Comparison of ENCODE assay signal across 1 cellular context in the genomic region with DNA sequence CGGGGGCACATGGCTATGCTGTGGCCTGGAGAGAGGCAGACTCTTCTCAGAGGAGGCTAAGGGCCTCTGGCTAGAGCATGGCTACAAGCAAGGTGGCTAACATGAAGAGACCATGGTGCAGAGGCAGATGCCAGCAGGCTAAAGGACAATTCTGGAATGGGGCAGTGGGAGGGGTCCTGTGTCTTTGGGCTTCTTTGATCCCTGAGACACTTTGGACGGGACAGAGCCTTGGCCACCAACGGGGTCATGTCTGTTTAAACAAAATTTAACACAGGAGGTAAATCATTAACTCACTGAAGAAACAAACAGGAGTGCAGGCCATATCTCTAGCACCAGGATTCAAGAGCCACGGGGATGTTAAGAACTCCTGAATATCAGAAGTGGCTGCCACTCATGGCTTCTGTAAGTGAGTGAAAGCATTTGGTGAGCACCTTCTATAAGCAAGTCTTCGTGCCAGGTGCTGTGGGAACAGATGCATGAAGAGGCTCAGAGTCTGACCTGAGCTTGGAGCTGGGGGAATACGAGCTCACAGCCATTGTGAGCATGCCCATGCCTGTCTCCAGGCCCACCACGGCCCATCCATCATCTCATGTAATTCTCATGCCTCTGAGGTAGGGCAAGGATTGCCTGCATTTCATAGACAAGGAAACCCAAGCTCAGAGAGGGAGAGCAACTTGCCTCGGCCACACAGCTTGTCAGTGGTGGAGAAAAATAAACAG.
TF ChIP-seq lines count a peak whose summit lies in the region.

No MANE protein-coding gene starts in this region.

TF ChIP-seq in HepG2, 621 proteins besides CTCF, POLR2A, EP300 and RAD21 (continued from another document and continues in another):
- TF ChIP-seq, protein P1, sequence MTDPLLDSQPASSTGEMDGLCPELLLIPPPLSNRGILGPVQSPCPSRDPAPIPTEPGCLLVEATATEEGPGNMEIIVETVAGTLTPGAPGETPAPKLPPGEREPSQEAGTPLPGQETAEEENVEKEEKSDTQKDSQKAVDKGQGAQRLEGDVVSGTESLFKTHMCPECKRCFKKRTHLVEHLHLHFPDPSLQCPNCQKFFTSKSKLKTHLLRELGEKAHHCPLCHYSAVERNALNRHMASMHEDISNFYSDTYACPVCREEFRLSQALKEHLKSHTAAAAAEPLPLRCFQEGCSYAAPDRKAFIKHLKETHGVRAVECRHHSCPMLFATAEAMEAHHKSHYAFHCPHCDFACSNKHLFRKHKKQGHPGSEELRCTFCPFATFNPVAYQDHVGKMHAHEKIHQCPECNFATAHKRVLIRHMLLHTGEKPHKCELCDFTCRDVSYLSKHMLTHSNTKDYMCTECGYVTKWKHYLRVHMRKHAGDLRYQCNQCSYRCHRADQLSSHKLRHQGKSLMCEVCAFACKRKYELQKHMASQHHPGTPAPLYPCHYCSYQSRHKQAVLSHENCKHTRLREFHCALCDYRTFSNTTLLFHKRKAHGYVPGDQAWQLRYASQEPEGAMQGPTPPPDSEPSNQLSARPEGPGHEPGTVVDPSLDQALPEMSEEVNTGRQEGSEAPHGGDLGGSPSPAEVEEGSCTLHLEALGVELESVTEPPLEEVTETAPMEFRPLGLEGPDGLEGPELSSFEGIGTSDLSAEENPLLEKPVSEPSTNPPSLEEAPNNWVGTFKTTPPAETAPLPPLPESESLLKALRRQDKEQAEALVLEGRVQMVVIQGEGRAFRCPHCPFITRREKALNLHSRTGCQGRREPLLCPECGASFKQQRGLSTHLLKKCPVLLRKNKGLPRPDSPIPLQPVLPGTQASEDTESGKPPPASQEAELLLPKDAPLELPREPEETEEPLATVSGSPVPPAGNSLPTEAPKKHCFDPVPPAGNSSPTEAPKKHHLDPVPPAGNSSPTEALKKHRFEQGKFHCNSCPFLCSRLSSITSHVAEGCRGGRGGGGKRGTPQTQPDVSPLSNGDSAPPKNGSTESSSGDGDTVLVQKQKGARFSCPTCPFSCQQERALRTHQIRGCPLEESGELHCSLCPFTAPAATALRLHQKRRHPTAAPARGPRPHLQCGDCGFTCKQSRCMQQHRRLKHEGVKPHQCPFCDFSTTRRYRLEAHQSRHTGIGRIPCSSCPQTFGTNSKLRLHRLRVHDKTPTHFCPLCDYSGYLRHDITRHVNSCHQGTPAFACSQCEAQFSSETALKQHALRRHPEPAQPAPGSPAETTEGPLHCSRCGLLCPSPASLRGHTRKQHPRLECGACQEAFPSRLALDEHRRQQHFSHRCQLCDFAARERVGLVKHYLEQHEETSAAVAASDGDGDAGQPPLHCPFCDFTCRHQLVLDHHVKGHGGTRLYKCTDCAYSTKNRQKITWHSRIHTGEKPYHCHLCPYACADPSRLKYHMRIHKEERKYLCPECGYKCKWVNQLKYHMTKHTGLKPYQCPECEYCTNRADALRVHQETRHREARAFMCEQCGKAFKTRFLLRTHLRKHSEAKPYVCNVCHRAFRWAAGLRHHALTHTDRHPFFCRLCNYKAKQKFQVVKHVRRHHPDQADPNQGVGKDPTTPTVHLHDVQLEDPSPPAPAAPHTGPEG (CRISPR knock-in tag; IDR thresholded peaks at IDR 0.05) = no peak
- TF ChIP-seq ZNF101 (CRISPR knock-in tag; IDR thresholded peaks at IDR 0.05; ENCODE audit: borderline replicate concordance, low read depth) (no peak), PITX1 (CRISPR knock-in tag; IDR thresholded peaks at IDR 0.05) (peak; percentile 95), MAF1 (CRISPR knock-in tag; IDR thresholded peaks at IDR 0.05; ENCODE audit: borderline replicate concordance) (no peak), YEATS2 (CRISPR knock-in tag; IDR thresholded peaks at IDR 0.05; ENCODE audit: borderline replicate concordance) (peak; percentile 68; the same call in 1 of the 2 replicates), KLF12 (CRISPR knock-in tag; IDR thresholded peaks at IDR 0.05; ENCODE audit: borderline replicate concordance) (no peak), NPAS2 (CRISPR knock-in tag; IDR thresholded peaks at IDR 0.05; ENCODE audit: borderline replicate concordance) (no peak), SP2 (CRISPR knock-in tag; IDR thresholded peaks at IDR 0.05) (no peak), ZIK1 (CRISPR knock-in tag; IDR thresholded peaks at IDR 0.05; ENCODE audit: borderline replicate concordance, low read depth) (no peak), SIX1 (CRISPR knock-in tag; IDR thresholded peaks at IDR 0.05; ENCODE audit: borderline replicate concordance) (peak; percentile 65; the same call in 1 of the 2 replicates), ZNF510 (CRISPR knock-in tag; IDR thresholded peaks at IDR 0.05; ENCODE audit: low read depth) (peak; percentile 59; the same call in 1 of the 2 replicates), KLF6 (CRISPR knock-in tag; IDR thresholded peaks at IDR 0.05) (peak; percentile 71; the same call in 1 of the 2 replicates), ZSCAN12 (CRISPR knock-in tag; IDR thresholded peaks at IDR 0.05) (0 out of 2 replicates have a peak, but pooled peaks have one; percentile 75), ZNF552 (CRISPR knock-in tag; IDR thresholded peaks at IDR 0.05; ENCODE audit: borderline replicate concordance) (peak; percentile 19; the same call in 1 of the 2 replicates), CENPX (CRISPR knock-in tag; IDR thresholded peaks at IDR 0.05) (no peak), SOX13 (IDR thresholded peaks at IDR 0.05) (peak; percentile 67; the same call in 1 of the 2 replicates), SOX13 (CRISPR knock-in tag; conservative IDR thresholded peaks at IDR 0.05 in 1 of 2, IDR thresholded peaks at IDR 0.05 in 1 of 2) (peak in 1 of 2 experiments; percentile 94; a peak in 2 of 4 replicates), ZNF274 (CRISPR knock-in tag; IDR thresholded peaks at IDR 0.05) (no peak), FOXJ3 (CRISPR knock-in tag; IDR thresholded peaks at IDR 0.05; ENCODE audit: borderline replicate concordance) (no peak; the same call in 1 of the 2 replicates), ATM (IDR thresholded peaks at IDR 0.05; ENCODE audit: borderline replicate concordance) (no peak)
- TF ChIP-seq, protein P2, sequence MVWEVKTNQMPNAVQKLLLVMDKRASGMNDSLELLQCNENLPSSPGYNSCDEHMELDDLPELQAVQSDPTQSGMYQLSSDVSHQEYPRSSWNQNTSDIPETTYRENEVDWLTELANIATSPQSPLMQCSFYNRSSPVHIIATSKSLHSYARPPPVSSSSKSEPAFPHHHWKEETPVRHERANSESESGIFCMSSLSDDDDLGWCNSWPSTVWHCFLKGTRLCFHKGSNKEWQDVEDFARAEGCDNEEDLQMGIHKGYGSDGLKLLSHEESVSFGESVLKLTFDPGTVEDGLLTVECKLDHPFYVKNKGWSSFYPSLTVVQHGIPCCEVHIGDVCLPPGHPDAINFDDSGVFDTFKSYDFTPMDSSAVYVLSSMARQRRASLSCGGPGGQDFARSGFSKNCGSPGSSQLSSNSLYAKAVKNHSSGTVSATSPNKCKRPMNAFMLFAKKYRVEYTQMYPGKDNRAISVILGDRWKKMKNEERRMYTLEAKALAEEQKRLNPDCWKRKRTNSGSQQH (CRISPR knock-in tag; IDR thresholded peaks at IDR 0.05; ENCODE audit: low read depth) = peak; percentile 22; the same call in 1 of the 2 replicates
- TF ChIP-seq, protein P3, sequence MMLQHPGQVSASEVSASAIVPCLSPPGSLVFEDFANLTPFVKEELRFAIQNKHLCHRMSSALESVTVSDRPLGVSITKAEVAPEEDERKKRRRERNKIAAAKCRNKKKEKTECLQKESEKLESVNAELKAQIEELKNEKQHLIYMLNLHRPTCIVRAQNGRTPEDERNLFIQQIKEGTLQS (CRISPR knock-in tag; IDR thresholded peaks at IDR 0.05) = 0 out of 2 replicates have a peak, but pooled peaks have one; percentile 7
- TF ChIP-seq, protein P4, sequence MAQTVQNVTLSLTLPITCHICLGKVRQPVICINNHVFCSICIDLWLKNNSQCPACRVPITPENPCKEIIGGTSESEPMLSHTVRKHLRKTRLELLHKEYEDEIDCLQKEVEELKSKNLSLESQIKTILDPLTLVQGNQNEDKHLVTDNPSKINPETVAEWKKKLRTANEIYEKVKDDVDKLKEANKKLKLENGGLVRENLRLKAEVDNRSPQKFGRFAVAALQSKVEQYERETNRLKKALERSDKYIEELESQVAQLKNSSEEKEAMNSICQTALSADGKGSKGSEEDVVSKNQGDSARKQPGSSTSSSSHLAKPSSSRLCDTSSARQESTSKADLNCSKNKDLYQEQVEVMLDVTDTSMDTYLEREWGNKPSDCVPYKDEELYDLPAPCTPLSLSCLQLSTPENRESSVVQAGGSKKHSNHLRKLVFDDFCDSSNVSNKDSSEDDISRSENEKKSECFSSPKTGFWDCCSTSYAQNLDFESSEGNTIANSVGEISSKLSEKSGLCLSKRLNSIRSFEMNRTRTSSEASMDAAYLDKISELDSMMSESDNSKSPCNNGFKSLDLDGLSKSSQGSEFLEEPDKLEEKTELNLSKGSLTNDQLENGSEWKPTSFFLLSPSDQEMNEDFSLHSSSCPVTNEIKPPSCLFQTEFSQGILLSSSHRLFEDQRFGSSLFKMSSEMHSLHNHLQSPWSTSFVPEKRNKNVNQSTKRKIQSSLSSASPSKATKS (CRISPR knock-in tag; IDR thresholded peaks at IDR 0.05) = no peak
- TF ChIP-seq, protein P5, sequence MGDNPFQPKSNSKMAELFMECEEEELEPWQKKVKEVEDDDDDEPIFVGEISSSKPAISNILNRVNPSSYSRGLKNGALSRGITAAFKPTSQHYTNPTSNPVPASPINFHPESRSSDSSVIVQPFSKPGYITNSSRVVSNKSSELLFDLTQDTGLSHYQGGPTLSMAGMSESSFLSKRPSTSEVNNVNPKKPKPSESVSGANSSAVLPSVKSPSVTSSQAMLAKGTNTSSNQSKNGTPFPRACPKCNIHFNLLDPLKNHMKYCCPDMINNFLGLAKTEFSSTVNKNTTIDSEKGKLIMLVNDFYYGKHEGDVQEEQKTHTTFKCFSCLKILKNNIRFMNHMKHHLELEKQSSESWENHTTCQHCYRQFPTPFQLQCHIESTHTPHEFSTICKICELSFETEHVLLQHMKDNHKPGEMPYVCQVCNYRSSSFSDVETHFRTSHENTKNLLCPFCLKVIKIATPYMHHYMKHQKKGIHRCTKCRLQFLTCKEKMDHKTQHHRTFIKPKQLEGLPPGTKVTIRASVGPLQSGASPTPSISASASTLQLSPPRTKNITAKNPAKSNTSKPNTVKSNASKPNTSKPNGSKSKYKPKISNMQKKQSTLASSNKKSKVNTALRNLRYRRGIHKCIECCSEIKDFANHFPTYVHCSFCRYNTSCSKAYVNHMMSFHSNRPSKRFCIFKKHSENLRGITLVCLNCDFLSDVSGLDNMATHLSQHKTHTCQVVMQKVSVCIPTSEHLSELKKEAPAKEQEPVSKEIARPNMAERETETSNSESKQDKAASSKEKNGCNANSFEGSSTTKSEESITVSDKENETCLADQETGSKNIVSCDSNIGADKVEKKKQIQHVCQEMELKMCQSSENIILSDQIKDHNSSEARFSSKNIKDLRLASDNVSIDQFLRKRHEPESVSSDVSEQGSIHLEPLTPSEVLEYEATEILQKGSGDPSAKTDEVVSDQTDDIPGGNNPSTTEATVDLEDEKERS (CRISPR knock-in tag; IDR thresholded peaks at IDR 0.05) = no peak
- TF ChIP-seq, protein P6, sequence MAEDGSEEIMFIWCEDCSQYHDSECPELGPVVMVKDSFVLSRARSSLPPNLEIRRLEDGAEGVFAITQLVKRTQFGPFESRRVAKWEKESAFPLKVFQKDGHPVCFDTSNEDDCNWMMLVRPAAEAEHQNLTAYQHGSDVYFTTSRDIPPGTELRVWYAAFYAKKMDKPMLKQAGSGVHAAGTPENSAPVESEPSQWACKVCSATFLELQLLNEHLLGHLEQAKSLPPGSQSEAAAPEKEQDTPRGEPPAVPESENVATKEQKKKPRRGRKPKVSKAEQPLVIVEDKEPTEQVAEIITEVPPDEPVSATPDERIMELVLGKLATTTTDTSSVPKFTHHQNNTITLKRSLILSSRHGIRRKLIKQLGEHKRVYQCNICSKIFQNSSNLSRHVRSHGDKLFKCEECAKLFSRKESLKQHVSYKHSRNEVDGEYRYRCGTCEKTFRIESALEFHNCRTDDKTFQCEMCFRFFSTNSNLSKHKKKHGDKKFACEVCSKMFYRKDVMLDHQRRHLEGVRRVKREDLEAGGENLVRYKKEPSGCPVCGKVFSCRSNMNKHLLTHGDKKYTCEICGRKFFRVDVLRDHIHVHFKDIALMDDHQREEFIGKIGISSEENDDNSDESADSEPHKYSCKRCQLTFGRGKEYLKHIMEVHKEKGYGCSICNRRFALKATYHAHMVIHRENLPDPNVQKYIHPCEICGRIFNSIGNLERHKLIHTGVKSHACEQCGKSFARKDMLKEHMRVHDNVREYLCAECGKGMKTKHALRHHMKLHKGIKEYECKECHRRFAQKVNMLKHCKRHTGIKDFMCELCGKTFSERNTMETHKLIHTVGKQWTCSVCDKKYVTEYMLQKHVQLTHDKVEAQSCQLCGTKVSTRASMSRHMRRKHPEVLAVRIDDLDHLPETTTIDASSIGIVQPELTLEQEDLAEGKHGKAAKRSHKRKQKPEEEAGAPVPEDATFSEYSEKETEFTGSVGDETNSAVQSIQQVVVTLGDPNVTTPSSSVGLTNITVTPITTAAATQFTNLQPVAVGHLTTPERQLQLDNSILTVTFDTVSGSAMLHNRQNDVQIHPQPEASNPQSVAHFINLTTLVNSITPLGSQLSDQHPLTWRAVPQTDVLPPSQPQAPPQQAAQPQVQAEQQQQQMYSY (CRISPR knock-in tag; IDR thresholded peaks at IDR 0.05) = peak; percentile 83
- TF ChIP-seq, protein P7, sequence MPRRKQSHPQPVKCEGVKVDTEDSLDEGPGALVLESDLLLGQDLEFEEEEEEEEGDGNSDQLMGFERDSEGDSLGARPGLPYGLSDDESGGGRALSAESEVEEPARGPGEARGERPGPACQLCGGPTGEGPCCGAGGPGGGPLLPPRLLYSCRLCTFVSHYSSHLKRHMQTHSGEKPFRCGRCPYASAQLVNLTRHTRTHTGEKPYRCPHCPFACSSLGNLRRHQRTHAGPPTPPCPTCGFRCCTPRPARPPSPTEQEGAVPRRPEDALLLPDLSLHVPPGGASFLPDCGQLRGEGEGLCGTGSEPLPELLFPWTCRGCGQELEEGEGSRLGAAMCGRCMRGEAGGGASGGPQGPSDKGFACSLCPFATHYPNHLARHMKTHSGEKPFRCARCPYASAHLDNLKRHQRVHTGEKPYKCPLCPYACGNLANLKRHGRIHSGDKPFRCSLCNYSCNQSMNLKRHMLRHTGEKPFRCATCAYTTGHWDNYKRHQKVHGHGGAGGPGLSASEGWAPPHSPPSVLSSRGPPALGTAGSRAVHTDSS (CRISPR knock-in tag; conservative IDR thresholded peaks at IDR 0.05) = no peak
- TF ChIP-seq, protein P8, sequence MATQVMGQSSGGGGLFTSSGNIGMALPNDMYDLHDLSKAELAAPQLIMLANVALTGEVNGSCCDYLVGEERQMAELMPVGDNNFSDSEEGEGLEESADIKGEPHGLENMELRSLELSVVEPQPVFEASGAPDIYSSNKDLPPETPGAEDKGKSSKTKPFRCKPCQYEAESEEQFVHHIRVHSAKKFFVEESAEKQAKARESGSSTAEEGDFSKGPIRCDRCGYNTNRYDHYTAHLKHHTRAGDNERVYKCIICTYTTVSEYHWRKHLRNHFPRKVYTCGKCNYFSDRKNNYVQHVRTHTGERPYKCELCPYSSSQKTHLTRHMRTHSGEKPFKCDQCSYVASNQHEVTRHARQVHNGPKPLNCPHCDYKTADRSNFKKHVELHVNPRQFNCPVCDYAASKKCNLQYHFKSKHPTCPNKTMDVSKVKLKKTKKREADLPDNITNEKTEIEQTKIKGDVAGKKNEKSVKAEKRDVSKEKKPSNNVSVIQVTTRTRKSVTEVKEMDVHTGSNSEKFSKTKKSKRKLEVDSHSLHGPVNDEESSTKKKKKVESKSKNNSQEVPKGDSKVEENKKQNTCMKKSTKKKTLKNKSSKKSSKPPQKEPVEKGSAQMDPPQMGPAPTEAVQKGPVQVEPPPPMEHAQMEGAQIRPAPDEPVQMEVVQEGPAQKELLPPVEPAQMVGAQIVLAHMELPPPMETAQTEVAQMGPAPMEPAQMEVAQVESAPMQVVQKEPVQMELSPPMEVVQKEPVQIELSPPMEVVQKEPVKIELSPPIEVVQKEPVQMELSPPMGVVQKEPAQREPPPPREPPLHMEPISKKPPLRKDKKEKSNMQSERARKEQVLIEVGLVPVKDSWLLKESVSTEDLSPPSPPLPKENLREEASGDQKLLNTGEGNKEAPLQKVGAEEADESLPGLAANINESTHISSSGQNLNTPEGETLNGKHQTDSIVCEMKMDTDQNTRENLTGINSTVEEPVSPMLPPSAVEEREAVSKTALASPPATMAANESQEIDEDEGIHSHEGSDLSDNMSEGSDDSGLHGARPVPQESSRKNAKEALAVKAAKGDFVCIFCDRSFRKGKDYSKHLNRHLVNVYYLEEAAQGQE (IDR thresholded peaks at IDR 0.05; ENCODE audit: borderline replicate concordance in 1 of 2, low read depth in 1 of 2, low read length in 2 of 2) = no peak
